12 cellular contexts compared by ENCODE assay signal in genomic region chr5:81506378-81506777, GRCh38.
A peak's percentile ranks its signal among the peaks of the same experiment; 100 is the strongest.
DNase-seq lines count a peak whose midpoint lies in the region; ATAC-seq, FAIRE-seq and TF ChIP-seq lines count a peak whose summit lies in the region.
"Had no signal": no experiment of that assay in that cellular context is flagged by ENCODE, and none has a peak within 500 bp of the region (broad histone marks: within the 10 kb centered on the region; RNA-seq: fewer than 3 reads in every experiment).

No MANE protein-coding gene starts in this region.

- H3K4me2 ChIP-seq in endothelial cell of umbilical vein (ENCODE audit: insufficient read depth, low read length) = peak overlapping the region; percentile 50

- no peaks in the 10 kb centered on the region for H3K27me3 Mint-ChIP-seq in CD4-positive, alpha-beta T cell

- H3K27ac Mint-ChIP-seq in CD4-positive, alpha-beta T cell = no peak overlapping the region
- H3K27ac Mint-ChIP-seq: activated CD8-positive, alpha-beta T cell treated with anti-CD3 and anti-CD28 coated beads, Interleukin-2, amount 10 ng/mL, durations not matched to agents 7 days and 5 days had no signal

- no peaks in the 10 kb centered on the region for H3K79me2 ChIP-seq in endothelial cell of umbilical vein (ENCODE audit: control insufficient read depth, insufficient read depth, low read length)

- peaks cover 0 to 12% of the 10 kb centered on the region in 2 donors for H3K4me1 ChIP-seq in right atrium auricular region
- H3K4me1 ChIP-seq in endothelial cell of umbilical vein (ENCODE audit: control insufficient read depth, extremely low read depth, insufficient read depth, low read length) = peaks cover 14% of the 10 kb centered on the region

- no peaks in the 10 kb centered on the region for H3K36me3 ChIP-seq in right atrium auricular region
- H3K36me3 ChIP-seq in endothelial cell of umbilical vein (ENCODE audit: control insufficient read depth in 2 of 2, extremely low read depth in 1 of 2, insufficient read depth in 2 of 2, low read length in 2 of 2) = no peaks in the 10 kb centered on the region
- H3K36me3 ChIP-seq: neutrophil had no signal

- POLR2A ChIA-PET in endothelial cell of umbilical vein (lab: Charles Lee) = interaction anchor here (1.0 kb wide), 1 partner anchor 345 kb away, joined by 3 read pairs; no protein-coding TSS in a partner anchor
- POLR2A ChIA-PET in HEK293T (lab: Yijun Ruan, JAX) = no interaction called here
- POLR2A ChIA-PET in CD4-positive, alpha-beta T cell (lab: Charles Lee) = interaction anchor here (0.8 to 3.0 kb wide), 3 partner anchors 32 to 345 kb away, joined by 3 to 8 read pairs (median 7); partner anchors contain the start of gene SSBP2

- ATAC-seq in Right ventricle myocardium inferior (no peak), GM21723 (IDR thresholded peaks at IDR 0.05; ENCODE audit: unreplicated experiment) (no peak)
- no peak for ATAC-seq in CD4-positive, alpha-beta T cell (ENCODE audit: poor library complexity)

- no peak for TF ChIP-seq CTCF in right atrium auricular region (IDR thresholded peaks at IDR 0.05)
- no peak for TF ChIP-seq CTCF in endothelial cell of umbilical vein (IDR thresholded peaks at IDR 0.05; ENCODE audit: extremely low read depth in 1 of 2, insufficient read depth in 1 of 2, low read depth in 1 of 2, low read length in 2 of 2)
- no peak for TF ChIP-seq CTCF in CD4-positive, alpha-beta T cell (IDR thresholded peaks at IDR 0.05)

- H3K27ac ChIP-seq in right atrium auricular region (peak overlapping the region; percentile 37 to 46), endothelial cell of umbilical vein (ENCODE audit: insufficient read depth, low read depth, low read length) (no peak overlapping the region)
- no peak overlapping the region for H3K27ac ChIP-seq in CD4-positive, alpha-beta T cell (ENCODE audit: low read depth, low read length)
- H3K27ac ChIP-seq: epithelial cell of prostate, neutrophil, VCaP had no signal

- H3K9ac ChIP-seq in endothelial cell of umbilical vein (replicated peaks; ENCODE audit: extremely low read depth, insufficient read depth, low read length) = peak overlapping the region; percentile 31

- no peaks in the 10 kb centered on the region for H3K9me3 Mint-ChIP-seq in CD4-positive, alpha-beta T cell

- TF ChIP-seq POLR2A in endothelial cell of umbilical vein (IDR thresholded peaks at IDR 0.05; ENCODE audit: low read depth, low read length) = no peak

- no peak for DNase-seq in right atrium auricular region (ENCODE audit: low spot score)
- no peak for DNase-seq in Right ventricle myocardium inferior (ENCODE audit: missing footprints)
- peak; percentile 62 for DNase-seq in endothelial cell of umbilical vein (ENCODE audit: low read depth, low spot score)
- peak; percentile 49 for DNase-seq in pons (ENCODE audit: low spot score)
- DNase-seq in activated T-cell treated with anti-CD3 and anti-CD28 coated beads, Interleukin-2, amount 50 U/mL, for 1 hour = no peak
- DNase-seq in HEK293T (ENCODE audit: extremely low spot score) = no peak
- DNase-seq in CD4-positive, alpha-beta T cell = no peak

- intact Hi-C loops in Right ventricle myocardium inferior (cut with DNase I) (loop anchor here (2.0 to 10.0 kb wide), 4 partner anchors 244 to 466 kb away; partner anchors contain the start of genes ATG10 and SSBP2), endothelial cell of umbilical vein (cut with micrococcal nuclease) (loop anchor here (2.0 to 5.0 kb wide), 2 partner anchors 46 to 601 kb away; no protein-coding TSS in a partner anchor)
- intact Hi-C loops in CD4-positive, alpha-beta T cell (cut with DNase I, micrococcal nuclease) = loop anchor here (2.0 to 5.0 kb wide), 3 partner anchors 246 to 716 kb away; partner anchors contain the start of gene SSBP2 (in 1 of the 2)

- CTCF ChIA-PET in endothelial cell of umbilical vein (lab: Charles Lee) (interaction anchor here (0.6 to 5.3 kb wide), 29 partner anchors 10 to 720 kb away, joined by 3 to 53 read pairs (median 4); partner anchors contain the start of genes ATG10 and SSBP2), HEK293T (lab: Yijun Ruan, JAX) (interaction anchor here (0.6 to 1.5 kb wide), 7 partner anchors 234 to 723 kb away, joined by 3 to 9 read pairs (median 3); no protein-coding TSS in a partner anchor)
- CTCF ChIA-PET in CD4-positive, alpha-beta T cell (lab: Charles Lee) = interaction anchor here (1.1 to 1.4 kb wide), 3 partner anchors 332 to 659 kb away, joined by 3 to 7 read pairs (median 3); no protein-coding TSS in a partner anchor

- H3K36me3 Mint-ChIP-seq in CD4-positive, alpha-beta T cell (ENCODE audit: low read depth) = peaks cover 23% of the 10 kb centered on the region

- H3K4me3 ChIP-seq in right atrium auricular region (no peak overlapping the region), endothelial cell of umbilical vein (replicated peaks in 1 of 3; ENCODE audit: insufficient read depth in 1 of 3, low read depth in 1 of 3, low read length in 3 of 3) (no peak overlapping the region)

- H3K9me3 ChIP-seq in right atrium auricular region (no peaks in the 10 kb centered on the region), endothelial cell of umbilical vein (replicated peaks; ENCODE audit: control insufficient read depth, insufficient read depth, low read length) (no peaks in the 10 kb centered on the region)
- no peaks in the 10 kb centered on the region for H3K9me3 ChIP-seq in CD4-positive, alpha-beta T cell (ENCODE audit: control insufficient read depth, low read length)
- H3K9me3 ChIP-seq: neutrophil had no signal

- H4K20me1 ChIP-seq in endothelial cell of umbilical vein (replicated peaks; ENCODE audit: control insufficient read depth, extremely low read depth, insufficient read depth, low read length) = no peaks in the 10 kb centered on the region

- dilution Hi-C loops in endothelial cell of umbilical vein (cut with MboI; ENCODE audit: extremely low pct_ligation_motif_present, low sequenced_read_pairs) = no loop called here

- peaks cover 7% of the 10 kb centered on the region for H3K4me1 Mint-ChIP-seq in CD4-positive, alpha-beta T cell (ENCODE audit: low read depth)

- H2AFZ ChIP-seq in endothelial cell of umbilical vein (ENCODE audit: low read depth, low read length) = no peak overlapping the region

- H3K9me1 ChIP-seq in endothelial cell of umbilical vein (replicated peaks; ENCODE audit: control insufficient read depth, extremely low read depth, insufficient read depth, low read length) = no peaks in the 10 kb centered on the region

- H3K4me3 Mint-ChIP-seq in CD4-positive, alpha-beta T cell = no peak overlapping the region
- H3K4me3 Mint-ChIP-seq: activated CD8-positive, alpha-beta T cell treated with anti-CD3 and anti-CD28 coated beads, Interleukin-2, amount 10 ng/mL, durations not matched to agents 7 days and 5 days had no signal

- FAIRE-seq in endothelial cell of umbilical vein (lab: Jason Lieb, UNC) = no peak

- H3K27me3 ChIP-seq in right atrium auricular region (no peaks in the 10 kb centered on the region), endothelial cell of umbilical vein (ENCODE audit: control insufficient read depth in 2 of 2, insufficient read depth in 2 of 2, low read length in 2 of 2) (no peaks in the 10 kb centered on the region)
- no peaks in the 10 kb centered on the region for H3K27me3 ChIP-seq in CD4-positive, alpha-beta T cell (ENCODE audit: control insufficient read depth, insufficient read depth, low read length)
- H3K27me3 ChIP-seq: neutrophil had no signal

- no TSS peak for BruUV-seq in endothelial cell of umbilical vein (replicated peaks; lab: Mats Ljungman, UMichigan)

TF ChIP-seq in endothelial cell of umbilical vein, 7 proteins besides CTCF, POLR2A, EP300 and RAD21:
- no peak for TF ChIP-seq JUN (IDR thresholded peaks at IDR 0.05; ENCODE audit: borderline replicate concordance, insufficient read depth, insufficient read length, low read depth)
- TF ChIP-seq MYC (IDR thresholded peaks at IDR 0.05; ENCODE audit: low read depth, low read length) = no peak
- peak; percentile 70 for TF ChIP-seq GATA2 (IDR thresholded peaks at IDR 0.05; ENCODE audit: insufficient read depth, insufficient read length, low read depth, low read length)
- no peak for TF ChIP-seq POLR2AphosphoS5 (IDR thresholded peaks at IDR 0.05; ENCODE audit: insufficient read depth, low read depth, low read length)

TF ChIP-seq in HEK293T, 16 proteins besides CTCF, POLR2A, EP300 and RAD21:
- TF ChIP-seq LEF1 (IDR thresholded peaks at IDR 0.05; ENCODE audit: borderline replicate concordance) (no peak), ARNT (IDR thresholded peaks at IDR 0.05) (no peak), PKNOX1 (IDR thresholded peaks at IDR 0.05) (no peak), FOXM1 (IDR thresholded peaks at IDR 0.05; ENCODE audit: borderline replicate concordance) (no peak), FOXK2 (IDR thresholded peaks at IDR 0.05) (no peak), ZNF384 (IDR thresholded peaks at IDR 0.05) (no peak)
TF ChIP-seq in HEK293T: peak in this region for 0.

Comparison
In these comparisons a context has a peak if more than half of its experiments do, and no peak if none do; other contexts are left out.
1. DNase-seq: peak in endothelial cell of umbilical vein (single experiment) and pons (single experiment); none in right atrium auricular region (single experiment), Right ventricle myocardium inferior (single experiment), activated T-cell treated with anti-CD3 and anti-CD28 coated beads, Interleukin-2, amount 50 U/mL, for 1 hour (single experiment), HEK293T (single experiment) and CD4-positive, alpha-beta T cell (0 of 10).
2. H3K27ac ChIP-seq: peak in right atrium auricular region (2 of 2); none in endothelial cell of umbilical vein (single experiment) and CD4-positive, alpha-beta T cell (single experiment).